ENCODE assay signal across 29 cellular contexts in the genomic region with DNA sequence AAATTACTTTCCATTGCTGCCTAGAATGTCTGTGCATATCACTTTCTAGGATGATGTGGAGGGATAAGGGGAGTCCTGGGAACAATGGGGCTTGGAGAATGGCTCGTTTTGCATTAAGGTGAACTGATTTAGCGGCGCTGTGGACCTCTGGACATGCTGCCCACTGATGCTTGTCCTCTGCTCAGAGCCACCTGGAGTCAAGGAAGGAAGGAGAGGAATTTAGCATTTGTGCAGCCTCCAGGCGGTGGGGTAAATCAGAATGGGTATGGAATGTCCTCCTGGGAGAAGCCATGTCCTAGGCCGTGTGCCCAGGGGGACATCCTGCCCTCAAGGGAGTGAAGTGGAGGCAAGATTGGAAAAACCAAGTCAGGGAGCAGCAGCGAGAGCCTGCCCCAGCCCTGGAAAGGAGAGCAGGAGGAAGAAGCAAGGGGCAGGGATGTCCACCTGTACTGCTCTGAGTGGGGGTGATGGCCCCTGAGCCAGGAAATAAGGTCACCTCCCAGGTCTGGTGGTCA. TPM values are rescaled to one million over a fixed set of nuclear protein-coding genes. Genes with fewer than 3 reads are reported as not detected.
"Had no signal": no experiment of that assay in that cellular context is flagged by ENCODE, and none has a peak within 500 bp of the region (broad histone marks: within the 10 kb centered on the region; RNA-seq: fewer than 3 reads in every experiment).

No MANE protein-coding gene starts in this region.

- H3K9me3 Mint-ChIP-seq: activated B cell treated with CpG ODN at 0.5 μM for 24 hours; activated CD4-positive, alpha-beta memory T cell treated with anti-CD3 and anti-CD28 coated beads for 36 hours; activated CD4-positive, alpha-beta T cell treated with anti-CD3 and anti-CD28 coated beads, Interleukin-2, amount 10 ng/mL, durations not matched to agents 7 days and 5 days; activated naive CD4-positive, alpha-beta T cell treated with anti-CD3 and anti-CD28 coated beads, Interleukin-2, amount 50 U/mL, for 24 hours had no signal

- H3K4me1 Mint-ChIP-seq: activated B cell treated with CpG ODN at 0.5 μM for 24 hours; activated CD4-positive, alpha-beta T cell treated with anti-CD3 and anti-CD28 coated beads, Interleukin-2, amount 10 ng/mL, durations not matched to agents 7 days and 5 days; activated naive CD4-positive, alpha-beta T cell treated with anti-CD3 and anti-CD28 coated beads, Interleukin-2, amount 50 U/mL, for 24 hours had no signal

- DNase-seq: activated B cell treated with CpG ODN at 0.5 μM for 24 hours; activated CD4-positive, alpha-beta memory T cell treated with anti-CD3 and anti-CD28 coated beads for 36 hours; activated CD4-positive, alpha-beta T cell treated with anti-CD3 and anti-CD28 coated beads for 1 hour; activated CD4-positive, alpha-beta T cell treated with anti-CD3 and anti-CD28 coated beads, Interleukin-2, amount 10 ng/mL, durations not matched to agents 7 days and 5 days; activated CD8-positive, alpha-beta memory T cell treated with anti-CD3 and anti-CD28 coated beads, Interleukin-2, amount 50 U/mL, for 4 hours; activated effector memory CD4-positive, alpha-beta T cell treated with Interleukin-2 at 50 U/mL for 16 hours; activated naive CD4-positive, alpha-beta T cell; amniotic stem cell; body of pancreas; MG63; MV-4-11; NCI-H1092 treated with DMSO at 0.1 percent for 48 hours; NCI-H1417 treated with DMSO at 0.1 percent for 48 hours; NCI-H1694; NCI-H2029; NCI-H2107; NCI-H2171 treated with DMSO at 0.1 percent for 48 hours; NCI-H226; NCI-H526; NCI-H82; SIG-M5; T-helper 2 cell; T1000 had no signal

- H3K4me1 ChIP-seq: ascending aorta, body of pancreas had no signal

- H3K27me3 ChIP-seq: ascending aorta, body of pancreas, MG63 had no signal

- H3K27ac Mint-ChIP-seq: activated B cell treated with CpG ODN at 0.5 μM for 24 hours; activated CD4-positive, alpha-beta memory T cell treated with anti-CD3 and anti-CD28 coated beads for 36 hours; activated naive CD4-positive, alpha-beta T cell treated with anti-CD3 and anti-CD28 coated beads, Interleukin-2, amount 50 U/mL, for 24 hours had no signal

- H3K36me3 Mint-ChIP-seq: activated CD4-positive, alpha-beta memory T cell treated with anti-CD3 and anti-CD28 coated beads for 36 hours; activated naive CD4-positive, alpha-beta T cell treated with anti-CD3 and anti-CD28 coated beads, Interleukin-2, amount 50 U/mL, for 24 hours had no signal

- H3K27ac ChIP-seq: ascending aorta, body of pancreas had no signal

- ATAC-seq: body of pancreas had no signal

- H3K36me3 ChIP-seq: ascending aorta, MG63 had no signal

- H3K9me3 ChIP-seq: ascending aorta, body of pancreas, MG63 had no signal

- H3K27me3 Mint-ChIP-seq: activated B cell treated with CpG ODN at 0.5 μM for 24 hours; activated CD4-positive, alpha-beta T cell treated with anti-CD3 and anti-CD28 coated beads, Interleukin-2, amount 10 ng/mL, durations not matched to agents 7 days and 5 days; activated naive CD4-positive, alpha-beta T cell treated with anti-CD3 and anti-CD28 coated beads, Interleukin-2, amount 50 U/mL, for 24 hours had no signal

- H3K4me3 Mint-ChIP-seq: activated B cell treated with CpG ODN at 0.5 μM for 24 hours; activated CD4-positive, alpha-beta memory T cell treated with anti-CD3 and anti-CD28 coated beads for 36 hours; activated CD4-positive, alpha-beta T cell treated with anti-CD3 and anti-CD28 coated beads, Interleukin-2, amount 10 ng/mL, durations not matched to agents 7 days and 5 days; activated naive CD4-positive, alpha-beta T cell treated with anti-CD3 and anti-CD28 coated beads, Interleukin-2, amount 50 U/mL, for 24 hours had no signal

- H3K4me3 ChIP-seq: ascending aorta, body of pancreas, MG63 had no signal

RNA-seq across cellular contexts. Expression of gene KY, which starts 37.8 kb away (rescaled TPM):
- total RNA-seq: activated B cell treated with CpG ODN at 0.5 μM for 24 hours; activated CD4-positive, alpha-beta memory T cell treated with anti-CD3 and anti-CD28 coated beads for 36 hours; activated CD4-positive, alpha-beta T cell treated with anti-CD3 and anti-CD28 coated beads, Interleukin-2, amount 10 ng/mL, durations not matched to agents 7 days and 5 days; activated CD8-positive, alpha-beta memory T cell treated with anti-CD3 and anti-CD28 coated beads for 36 hours; NCI-H460; OCI-LY7; RPMI7951 had no signal
